Comparison of ENCODE assay signal across 25 cellular contexts in genomic region chr10:3137958-3138726, GRCh38. TPM values are rescaled to one million over a fixed set of nuclear protein-coding genes. Genes with fewer than 3 reads are reported as not detected.
DNase-seq lines count a peak whose midpoint lies in the region; ATAC-seq, FAIRE-seq and TF ChIP-seq lines count a peak whose summit lies in the region.
"Had no signal": no experiment of that assay in that cellular context is flagged by ENCODE, and none has a peak within 500 bp of the region (broad histone marks: within the 10 kb centered on the region; RNA-seq: fewer than 3 reads in every experiment).

No MANE protein-coding gene starts in this region.

- TF ChIP-seq CTCF in cardiac muscle cell (IDR thresholded peaks at IDR 0.05; ENCODE audit: low read depth, low read length): no peak
- no peak for TF ChIP-seq CTCF in K562 (IDR thresholded peaks at IDR 0.05 in 2 of 3, conservative IDR thresholded peaks at IDR 0.05 in 1 of 3; ENCODE audit: insufficient read depth in 2 of 3, low read depth in 1 of 3, low read length in 3 of 3)
- no peak for TF ChIP-seq CTCF in osteoblast (IDR thresholded peaks at IDR 0.05; ENCODE audit: extremely low read depth, low read depth, low read length)
- TF ChIP-seq CTCF in suprapubic skin (IDR thresholded peaks at IDR 0.05): no peak

- WGBS in K562 (ENCODE audit: insufficient coverage, low coverage, missing lambda C conversion rate): 95% methylated on average over 23 of the region's 41 CpGs
- WGBS in suprapubic skin: 93% methylated on average over 36 of the region's 41 CpGs

- CTCF ChIA-PET in K562 (lab: Yijun Ruan, JAX; ENCODE audit: low intra/inter-chr PET ratio): no interaction called here

- TF ChIP-seq POLR2A in K562 (conservative IDR thresholded peaks at IDR 0.05): no peak; the same call in 1 of the 2 replicates
- TF ChIP-seq POLR2A in suprapubic skin (IDR thresholded peaks at IDR 0.05): no peak

- H3K36me3 ChIP-seq in cardiac muscle cell (peaks cover 87% of the 10 kb centered on the region), K562 (ENCODE audit: control insufficient read depth, insufficient read depth, low read length) (peaks cover 99% of the 10 kb centered on the region), osteoblast (ENCODE audit: insufficient read depth, low read length) (peaks cover 98% of the 10 kb centered on the region), suprapubic skin (peaks cover 99% of the 10 kb centered on the region)

- POLR2A ChIA-PET in K562 (lab: Yijun Ruan, JAX): interaction anchor here (0.7 to 1.2 kb wide), 2 partner anchors 11 to 26 kb away, joined by 3 to 4 read pairs; no protein-coding TSS in a partner anchor

- ATAC-seq in left ventricle myocardium superior: no peak
- no peak for ATAC-seq in K562
- ATAC-seq in GM18861 (IDR thresholded peaks at IDR 0.05; ENCODE audit: unreplicated experiment): no peak
- ATAC-seq in esophagus mucosa: no peak
- ATAC-seq: stimulated activated naive CD8-positive, alpha-beta T cell treated with anti-CD3 and anti-CD28 coated beads, Interleukin-15, amount 100 ng/mL, for 72 hours had no signal

- H3K9ac ChIP-seq in K562 (ENCODE audit: insufficient read depth in 1 of 2, low read depth in 2 of 2, low read length in 2 of 2): no peak overlapping the region; a peak in 1 of 4 replicates
- H3K9ac ChIP-seq: SK-N-SH had no signal

- H3K4me2 ChIP-seq in K562 (ENCODE audit: insufficient read depth, low read length) (no peak overlapping the region), osteoblast (ENCODE audit: insufficient read depth, low read length) (no peak overlapping the region)
- H3K4me2 ChIP-seq: SK-N-SH had no signal

- H4K20me1 ChIP-seq in K562 (replicated peaks; ENCODE audit: control insufficient read depth, insufficient read depth, low read length) (no peaks in the 10 kb centered on the region), osteoblast (ENCODE audit: insufficient read depth, low read length) (peaks cover 2% of the 10 kb centered on the region)

- H3K4me3 ChIP-seq in cardiac muscle cell: no peak overlapping the region
- H3K4me3 ChIP-seq in K562: no peak overlapping the region
- no peak overlapping the region for H3K4me3 ChIP-seq in osteoblast (ENCODE audit: insufficient read depth, low read length)
- no peak overlapping the region for H3K4me3 ChIP-seq in suprapubic skin
- H3K4me3 ChIP-seq: lung had no signal

- H3K9me3 ChIP-seq in cardiac muscle cell (ENCODE audit: low read depth): no peaks in the 10 kb centered on the region
- H3K9me3 ChIP-seq in K562 (replicated peaks; ENCODE audit: control insufficient read depth, insufficient read depth, low read depth, low read length): no peaks in the 10 kb centered on the region
- no peaks in the 10 kb centered on the region for H3K9me3 ChIP-seq in osteoblast (ENCODE audit: low read depth, low read length)
- no peaks in the 10 kb centered on the region for H3K9me3 ChIP-seq in suprapubic skin
- H3K9me3 ChIP-seq: neutrophil, SK-N-SH had no signal

- no peak for FAIRE-seq in K562 (lab: Jason Lieb, UNC)
- FAIRE-seq: astrocyte, frontal cortex, HTR-8/SVneo had no signal

- TF ChIP-seq EP300 in K562 (IDR thresholded peaks at IDR 0.05; ENCODE audit: low read length) (no peak), suprapubic skin (IDR thresholded peaks at IDR 0.05) (no peak)

- in situ Hi-C loops in K562 (cut with MboI): no loop called here

- no peaks in the 10 kb centered on the region for H3K9me1 ChIP-seq in K562 (ENCODE audit: control insufficient read depth, insufficient read depth, low read length)

- peak overlapping the region; percentile 77 for H3K27ac ChIP-seq in cardiac muscle cell
- H3K27ac ChIP-seq in K562 (ENCODE audit: extremely low read depth, low read depth, low read length): no peak overlapping the region
- H3K27ac ChIP-seq in osteoblast (ENCODE audit: low read depth, low read length): peak overlapping the region; percentile 75
- H3K27ac ChIP-seq in suprapubic skin: no peak overlapping the region
- H3K27ac ChIP-seq: neutrophil had no signal

- no peaks in the 10 kb centered on the region for H3K4me1 ChIP-seq in cardiac muscle cell (ENCODE audit: low read depth)
- H3K4me1 ChIP-seq in K562 (replicated peaks in 1 of 2; ENCODE audit: control insufficient read depth in 2 of 2, insufficient read depth in 2 of 2, low read length in 2 of 2): peaks cover 0 to 4% of the 10 kb centered on the region in 2 experiments; a peak in 1 of 5 replicates
- H3K4me1 ChIP-seq in osteoblast (ENCODE audit: insufficient read depth, low read length): peaks cover 3% of the 10 kb centered on the region
- peaks cover 5% of the 10 kb centered on the region for H3K4me1 ChIP-seq in suprapubic skin

- intact Hi-C loops in left ventricle myocardium superior (cut with micrococcal nuclease) (no loop called here), K562 (cut with micrococcal nuclease) (no loop called here)

- H3K79me2 ChIP-seq in K562 (ENCODE audit: control insufficient read depth, insufficient read depth, low read length) (no peaks in the 10 kb centered on the region), osteoblast (ENCODE audit: insufficient read depth, low read length) (no peaks in the 10 kb centered on the region)

- no peak overlapping the region for H2AFZ ChIP-seq in K562 (ENCODE audit: low read depth, low read length)
- no peak overlapping the region for H2AFZ ChIP-seq in osteoblast (ENCODE audit: low read length)

- DNase-seq in cardiac muscle cell (ENCODE audit: low read depth in 1 of 2, low spot score in 1 of 2): no peak
- DNase-seq in left ventricle myocardium superior: no peak
- no peak for DNase-seq in K562 (ENCODE audit: extremely low read depth in 1 of 4, low spot score in 3 of 4)
- peak; percentile 66 for DNase-seq in osteoblast (ENCODE audit: insufficient read length, low spot score, missing footprints)
- DNase-seq in suprapubic skin (ENCODE audit: low spot score in 2 of 2): no peak
- DNase-seq: activated CD4-positive, alpha-beta T cell treated with anti-CD3 and anti-CD28 coated beads, Interleukin-2, amount 50 U/mL, for 1 hour; activated naive CD4-positive, alpha-beta T cell; effector CD4-positive, alpha-beta T cell; erythroblast; islet precursor cell; Karpas-422; MV-4-11; NCI-H1694; NCI-H2171 treated with DMSO at 0.1 percent for 48 hours; NCI-H69; SK-N-SH; stimulated activated CD4-positive, alpha-beta T cell treated with anti-CD3 and anti-CD28 coated beads, Interleukin-12 subunit alpha, Interleukin-12 subunit beta, amount 100 ng/mL, for 4 hours; stimulated activated naive CD8-positive, alpha-beta T cell treated with anti-CD3 and anti-CD28 coated beads, Interleukin-15, amount 100 ng/mL, for 72 hours had no signal

- no TSS peak for BruUV-seq in K562 (replicated peaks; lab: Mats Ljungman, UMichigan)

- TF ChIP-seq RAD21 in K562 (CRISPR knock-in tag; conservative IDR thresholded peaks at IDR 0.05 in 1 of 2, IDR thresholded peaks at IDR 0.05 in 1 of 2): no peak

- H3K27me3 ChIP-seq in cardiac muscle cell (no peaks in the 10 kb centered on the region), K562 (ENCODE audit: control insufficient read depth in 2 of 2, insufficient read depth in 2 of 2, low read length in 2 of 2) (no peaks in the 10 kb centered on the region), osteoblast (ENCODE audit: insufficient read depth, low read length) (no peaks in the 10 kb centered on the region), suprapubic skin (no peaks in the 10 kb centered on the region)
- H3K27me3 ChIP-seq: neutrophil had no signal

TF ChIP-seq in K562, 482 proteins besides CTCF, POLR2A, EP300 and RAD21 (continues in another document):
- TF ChIP-seq SUPT5H (IDR thresholded peaks at IDR 0.05): 0 out of 2 replicates have a peak, but pooled peaks have one; percentile 10
- no peak for TF ChIP-seq ELF1 (tag; IDR thresholded peaks at IDR 0.05)
- peak; percentile 51; the same call in 1 of the 2 replicates for TF ChIP-seq POLR2G (IDR thresholded peaks at IDR 0.05; ENCODE audit: low read depth, low read length)
- peak; percentile 66 for TF ChIP-seq RBM22 (IDR thresholded peaks at IDR 0.05; ENCODE audit: low read depth, low read length, poor library complexity, severe bottlenecking)
- TF ChIP-seq ARID1B (IDR thresholded peaks at IDR 0.05): no peak
- no peak for TF ChIP-seq ZFP91 (CRISPR knock-in tag; IDR thresholded peaks at IDR 0.05)

RNA-seq across cellular contexts. Expression of gene PITRM1, which starts 34.4 kb away (rescaled TPM):
- total RNA-seq in cardiac muscle cell: 54.3 and 59.3 TPM in 2 replicates
- polyA plus RNA-seq in cardiac muscle cell: 65.0 and 86.8 TPM in 2 replicates
- total RNA-seq in left ventricle myocardium superior: 94.5 TPM
- total RNA-seq in K562 (2011; cell fraction: chromatin; rRNA removed; ENCODE audit: low replicate concordance): 163 and 183 TPM in 2 replicates
- 87.5 and 88.7 TPM in 2 replicates for total RNA-seq in K562 (2011; cell fraction: nucleolus; rRNA removed)
- 91.3 and 119 TPM in 2 replicates for total RNA-seq in K562 (2011; cell fraction: nucleoplasm; rRNA removed)
- total RNA-seq in K562 (2014; rRNA removed): 44.0 and 48.8 TPM in 2 replicates
- 37.2 and 39.7 TPM in 2 replicates for total RNA-seq in K562 (2014; rRNA removed; fragmentation: Illumina TruSeq; extraction: Trizol)
- 43.6 and 47.2 TPM in 2 replicates for total RNA-seq in K562 (2015; rRNA removed; fragmentation: Illumina TruSeq; extraction: Trizol)
- 63.4 and 70.4 TPM in 2 replicates for total RNA-seq in K562 (2021)
- 36.9 and 47.9 TPM in 2 replicates for polyA plus RNA-seq in K562 (2011; rRNA removed)
- 40.0 and 41.1 TPM in 2 replicates for polyA plus RNA-seq in K562 (2011; cell fraction: cytosol; rRNA removed)
- polyA plus RNA-seq in K562 (2011; cell fraction: nucleus; rRNA removed): 186 and 189 TPM in 2 replicates
- polyA plus RNA-seq in K562 (2012): 49.8 and 55.3 TPM in 2 replicates
- polyA plus RNA-seq in K562 (2014; fragmentation: Illumina TruSeq; extraction: Trizol): 60.4 and 69.6 TPM in 2 replicates
- 10 to 100 TPM; 21.1 to 29.2 TPM for polyA plus RNA-seq in K562 (2014; fragmentation: Nextera tagmentation; extraction: Ambion mirVana)
- 34.2 and 35.0 TPM in 2 replicates for polyA plus RNA-seq in K562 (2014; rRNA removed)
- polyA minus RNA-seq in K562 (2011; rRNA and poly(A)+ RNA removed): 41.6 and 42.9 TPM in 2 replicates
- 38.5 and 39.2 TPM in 2 replicates for polyA minus RNA-seq in K562 (2011; cell fraction: cytosol; rRNA and poly(A)+ RNA removed)
- polyA minus RNA-seq in K562 (2011; cell fraction: nucleus; rRNA and poly(A)+ RNA removed): 48.2 and 73.2 TPM in 2 replicates
- total RNA-seq in osteoblast: 89.8 and 92.8 TPM in 2 replicates
- total RNA-seq in suprapubic skin: 10 to 100 TPM; 44.2 to 94.6 (median 63.1) TPM
- total RNA-seq in esophagus mucosa: 43.0 TPM

Comparison
In these comparisons a context has a peak if more than half of its experiments do, and no peak if none do; other contexts are left out.
1. H3K27ac ChIP-seq: peak in cardiac muscle cell (single experiment) and osteoblast (single experiment); none in K562 (single experiment) and suprapubic skin (single experiment).